ENCODE assay signal across 21 cellular contexts in genomic region chr16:69555867-69556266, GRCh38. TPM values are rescaled to one million over a fixed set of nuclear protein-coding genes. Genes with fewer than 3 reads are reported as not detected.
DNase-seq lines count a peak whose midpoint lies in the region; ATAC-seq and TF ChIP-seq lines count a peak whose summit lies in the region.
"Had no signal": no experiment of that assay in that cellular context is flagged by ENCODE, and none has a peak within 500 bp of the region (broad histone marks: within the 10 kb centered on the region; RNA-seq: fewer than 3 reads in every experiment).

No MANE protein-coding gene starts in this region.

- no peak overlapping the region for H3K9ac ChIP-seq in BLaER1 treated with 17β-estradiol and CSF1 and Interleukin-3, amounts not matched to agents 10 nM and 100 nM
- no peak overlapping the region for H3K9ac ChIP-seq in SK-N-MC (ENCODE audit: insufficient read length)
- H3K9ac ChIP-seq: GM23248 had no signal

- ATAC-seq in GM21529 (IDR thresholded peaks at IDR 0.05; ENCODE audit: unreplicated experiment) (no peak), HG03280 (IDR thresholded peaks at IDR 0.05; ENCODE audit: unreplicated experiment) (no peak)
- ATAC-seq: A549 had no signal

- H4K20me1 ChIP-seq in BLaER1 treated with 17β-estradiol and CSF1 and Interleukin-3, amounts not matched to agents 10 nM and 100 nM = no peaks in the 10 kb centered on the region

- DNase-seq in SK-N-MC (ENCODE audit: low read depth, low spot score) (no peak), choroid plexus epithelial cell (ENCODE audit: low read depth) (peak; percentile 8), ascending aorta (ENCODE audit: low spot score in 2 of 2) (no peak)
- DNase-seq: 8988T; ACHN; BE2C; C1 segment of cervical spinal cord; Calu3; CD4-positive, alpha-beta memory T cell; COR-L47; DMS53; DMS79 treated with DMSO at 0.1 percent for 48 hours; GF-D8; GM23248; H7; HCEC 1CT had no signal

- no peaks in the 10 kb centered on the region for H3K9me3 ChIP-seq in BLaER1 treated with 17β-estradiol and CSF1 and Interleukin-3, amounts not matched to agents 10 nM and 100 nM (replicated peaks in 1 of 11)
- H3K9me3 ChIP-seq in HEK293 (ENCODE audit: control insufficient read depth, insufficient read depth, low read depth, low read length) (no peaks in the 10 kb centered on the region), SK-N-MC (ENCODE audit: low read depth, low read length) (no peaks in the 10 kb centered on the region), ascending aorta (no peaks in the 10 kb centered on the region)
- H3K9me3 ChIP-seq: A549, BE2C had no signal

- peak overlapping the region in 7 of 11 experiments; percentile 8 to 61 (median 48); a peak in 9 of 22 replicates for H3K4me2 ChIP-seq in BLaER1 treated with 17β-estradiol and CSF1 and Interleukin-3, amounts not matched to agents 10 nM and 100 nM
- H3K4me2 ChIP-seq: A549 had no signal

- H3K4me3 ChIP-seq in BLaER1 treated with 17β-estradiol and CSF1 and Interleukin-3, amounts not matched to agents 10 nM and 100 nM = no peak overlapping the region
- no peak overlapping the region for H3K4me3 ChIP-seq in HEK293 (ENCODE audit: low read depth, low read length)
- H3K4me3 ChIP-seq in SK-N-MC = no peak overlapping the region
- H3K4me3 ChIP-seq in choroid plexus epithelial cell (ENCODE audit: low read depth, low read length) = no peak overlapping the region
- no peak overlapping the region for H3K4me3 ChIP-seq in ascending aorta
- H3K4me3 ChIP-seq: A549, GM23248 had no signal

- POLR2A ChIA-PET in HEK293 (lab: Yijun Ruan, JAX) = no interaction called here

- CTCF ChIA-PET in HEK293 (lab: Yijun Ruan, JAX) = no interaction called here

- intact Hi-C loops in ascending aorta (cut with DNase I) = no loop called here

- no peaks in the 10 kb centered on the region for H3K36me3 ChIP-seq in BLaER1 treated with 17β-estradiol and CSF1 and Interleukin-3, amounts not matched to agents 10 nM and 100 nM
- H3K36me3 ChIP-seq in HEK293 (ENCODE audit: control insufficient read depth in 2 of 2, insufficient read depth in 1 of 2, low read length in 2 of 2) (no peaks in the 10 kb centered on the region), SK-N-MC (ENCODE audit: insufficient read depth, low read length) (no peaks in the 10 kb centered on the region), ascending aorta (no peaks in the 10 kb centered on the region)
- H3K36me3 ChIP-seq: BE2C had no signal

- no peak overlapping the region for H3K27ac ChIP-seq in BLaER1 treated with 17β-estradiol and CSF1 and Interleukin-3, amounts not matched to agents 10 nM and 100 nM
- H3K27ac ChIP-seq in HEK293 (ENCODE audit: extremely low read depth, low read depth, low read length) (no peak overlapping the region), SK-N-MC (peak overlapping the region; percentile 82; the same call in 1 of the 2 replicates), ascending aorta (no peak overlapping the region)
- H3K27ac ChIP-seq: GM23248 had no signal

- no peaks in the 10 kb centered on the region for H3K27me3 ChIP-seq in BLaER1 treated with 17β-estradiol and CSF1 and Interleukin-3, amounts not matched to agents 10 nM and 100 nM
- H3K27me3 ChIP-seq in ascending aorta = no peaks in the 10 kb centered on the region
- H3K27me3 ChIP-seq: BE2C had no signal

- TF ChIP-seq CTCF in HEK293 (tag by site-specific recombination; IDR thresholded peaks at IDR 0.05) (no peak), choroid plexus epithelial cell (conservative IDR thresholded peaks at IDR 0.05; ENCODE audit: low read depth, low read length) (no peak), ascending aorta (IDR thresholded peaks at IDR 0.05) (no peak)

- peaks cover 0 to 20% (median 12%) of the 10 kb centered on the region in 10 experiments; a peak in 13 of 20 replicates for H3K4me1 ChIP-seq in BLaER1 treated with 17β-estradiol and CSF1 and Interleukin-3, amounts not matched to agents 10 nM and 100 nM
- H3K4me1 ChIP-seq in HEK293 (ENCODE audit: control insufficient read depth, insufficient read depth, low read length) = no peaks in the 10 kb centered on the region
- H3K4me1 ChIP-seq in ascending aorta = no peaks in the 10 kb centered on the region
- H3K4me1 ChIP-seq: A549 had no signal

TF ChIP-seq in HEK293, 187 proteins besides CTCF, POLR2A, EP300 and RAD21:
- TF ChIP-seq ZNF121 (tag by site-specific recombination; IDR thresholded peaks at IDR 0.05) (peak; percentile 79), ZBTB44 (tag by site-specific recombination; IDR thresholded peaks at IDR 0.05) (no peak), ZNF148 (tag by site-specific recombination; IDR thresholded peaks at IDR 0.05; ENCODE audit: borderline replicate concordance) (no peak), ZNF398 (tag by site-specific recombination; IDR thresholded peaks at IDR 0.05) (no peak), WT1 (tag by site-specific recombination; IDR thresholded peaks at IDR 0.05) (no peak), ZNF560 (tag by site-specific recombination; IDR thresholded peaks at IDR 0.05; ENCODE audit: borderline replicate concordance) (no peak)

RNA-seq across cellular contexts. Expression of gene NFAT5, which starts 9.9 kb away (rescaled TPM):
- 48.9 TPM for total RNA-seq in ascending aorta
